Comparison of ENCODE assay signal across 13 cellular contexts in the genomic region with DNA sequence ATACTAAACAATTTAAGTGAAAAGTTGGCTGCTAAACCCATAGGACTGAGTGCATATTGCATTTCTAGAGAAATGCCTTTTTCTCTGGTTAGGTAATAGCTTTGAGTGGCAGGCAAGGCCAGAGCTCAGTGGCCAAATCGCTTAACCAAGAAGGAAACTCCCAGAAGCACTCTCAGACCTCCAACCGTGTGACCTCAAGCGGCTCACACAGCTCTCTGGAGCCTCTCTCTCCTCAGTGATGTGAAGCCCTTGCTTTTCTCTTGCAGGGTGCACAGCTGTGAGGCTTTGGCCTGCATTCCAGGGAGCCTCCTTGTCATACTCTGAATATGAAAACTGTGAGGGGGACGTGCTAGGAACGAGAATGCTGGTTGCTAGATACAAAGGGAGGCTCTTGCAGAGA.
DNase-seq lines count a peak whose midpoint lies in the region; ATAC-seq and TF ChIP-seq lines count a peak whose summit lies in the region.
"Had no signal": no experiment of that assay in that cellular context is flagged by ENCODE, and none has a peak within 500 bp of the region (broad histone marks: within the 10 kb centered on the region; RNA-seq: fewer than 3 reads in every experiment).

No MANE protein-coding gene starts in this region.

- no peak overlapping the region for H3K4me3 Mint-ChIP-seq in WTC11
- H3K4me3 Mint-ChIP-seq: activated CD4-positive, alpha-beta memory T cell treated with anti-CD3 and anti-CD28 coated beads, Interleukin-2, amount 10 ng/mL, durations not matched to agents 7 days and 5 days; activated naive CD8-positive, alpha-beta T cell treated with anti-CD3 and anti-CD28 coated beads, Interleukin-2, amount 10 ng/mL, durations not matched to agents 7 days and 5 days; B cell; H9 had no signal

- CTCF ChIA-PET in WTC11 (lab: Charles Lee) = interaction anchor here (1.1 kb wide), 1 partner anchor 107 kb away, joined by 6 read pairs; the partner anchor contains the start of gene INSYN2B

- POLR2A ChIA-PET in WTC11 (lab: Charles Lee) = no interaction called here

- ATAC-seq in GM18868 (IDR thresholded peaks at IDR 0.05; ENCODE audit: unreplicated experiment) = peak; percentile 64
- peak; percentile 46; the same call in 1 of the 2 replicates for ATAC-seq in WTC11
- no peak for ATAC-seq in HG03354 (IDR thresholded peaks at IDR 0.05; ENCODE audit: poor library complexity, severe bottlenecking, unreplicated experiment)

- H3K36me3 ChIP-seq in left ventricle myocardium inferior = no peaks in the 10 kb centered on the region

- H3K36me3 Mint-ChIP-seq in WTC11 = no peaks in the 10 kb centered on the region

- TF ChIP-seq CTCF in WTC11 (IDR thresholded peaks at IDR 0.05) (no peak), left ventricle myocardium inferior (IDR thresholded peaks at IDR 0.05; ENCODE audit: borderline replicate concordance) (no peak)

- peak overlapping the region; percentile 65 for H3K27ac ChIP-seq in left ventricle myocardium inferior (replicated peaks)
- H3K27ac ChIP-seq: KMS-11 had no signal

- H3K27me3 ChIP-seq in left ventricle myocardium inferior (ENCODE audit: low read depth) = peaks cover 4% of the 10 kb centered on the region

- no peak for DNase-seq in WTC11 (ENCODE audit: low spot score)
- DNase-seq in left ventricle myocardium inferior = peak; percentile 54
- peak; percentile 49 for DNase-seq in pons (ENCODE audit: low spot score)
- DNase-seq in stimulated activated CD8-positive, alpha-beta memory T cell treated with anti-CD3 and anti-CD28 coated beads, Interleukin-4, amount 100 ng/mL, for 48 hours = no peak
- no peak for DNase-seq in NCI-H524 treated with DMSO at 0.1 percent for 48 hours (lab: John Stamatoyannopoulos, UW)
- no peak for DNase-seq in activated CD4-positive, alpha-beta T cell treated with anti-CD3 and anti-CD28 coated beads for 48 hours
- DNase-seq: activated CD4-positive, alpha-beta memory T cell treated with anti-CD3 and anti-CD28 coated beads, Interleukin-2, amount 10 ng/mL, durations not matched to agents 7 days and 5 days; activated naive CD8-positive, alpha-beta T cell treated with anti-CD3 and anti-CD28 coated beads, Interleukin-2, amount 10 ng/mL, durations not matched to agents 7 days and 5 days; H9 had no signal

- H3K27ac Mint-ChIP-seq in WTC11 = no peak overlapping the region
- H3K27ac Mint-ChIP-seq: activated CD4-positive, alpha-beta memory T cell treated with anti-CD3 and anti-CD28 coated beads, Interleukin-2, amount 10 ng/mL, durations not matched to agents 7 days and 5 days; activated naive CD8-positive, alpha-beta T cell treated with anti-CD3 and anti-CD28 coated beads, Interleukin-2, amount 10 ng/mL, durations not matched to agents 7 days and 5 days; B cell; H9 had no signal

- intact Hi-C loops in left ventricle myocardium inferior (cut with micrococcal nuclease) = no loop called here

- no peak overlapping the region for H3K4me3 ChIP-seq in left ventricle myocardium inferior

- peaks cover 9% of the 10 kb centered on the region for H3K4me1 ChIP-seq in left ventricle myocardium inferior

- H3K4me1 Mint-ChIP-seq in WTC11 = peaks cover 4% of the 10 kb centered on the region
- H3K4me1 Mint-ChIP-seq: activated CD4-positive, alpha-beta memory T cell treated with anti-CD3 and anti-CD28 coated beads, Interleukin-2, amount 10 ng/mL, durations not matched to agents 7 days and 5 days; activated naive CD8-positive, alpha-beta T cell treated with anti-CD3 and anti-CD28 coated beads, Interleukin-2, amount 10 ng/mL, durations not matched to agents 7 days and 5 days had no signal

- H3K9me3 Mint-ChIP-seq in WTC11 = no peaks in the 10 kb centered on the region
- H3K9me3 Mint-ChIP-seq: activated CD4-positive, alpha-beta memory T cell treated with anti-CD3 and anti-CD28 coated beads, Interleukin-2, amount 10 ng/mL, durations not matched to agents 7 days and 5 days; activated naive CD8-positive, alpha-beta T cell treated with anti-CD3 and anti-CD28 coated beads, Interleukin-2, amount 10 ng/mL, durations not matched to agents 7 days and 5 days; H9 had no signal

- no peaks in the 10 kb centered on the region for H3K9me3 ChIP-seq in left ventricle myocardium inferior (replicated peaks)

- no peaks in the 10 kb centered on the region for H3K27me3 Mint-ChIP-seq in WTC11 (ENCODE audit: low read depth)
- H3K27me3 Mint-ChIP-seq: activated CD4-positive, alpha-beta memory T cell treated with anti-CD3 and anti-CD28 coated beads, Interleukin-2, amount 10 ng/mL, durations not matched to agents 7 days and 5 days; activated naive CD8-positive, alpha-beta T cell treated with anti-CD3 and anti-CD28 coated beads, Interleukin-2, amount 10 ng/mL, durations not matched to agents 7 days and 5 days; B cell had no signal

TF ChIP-seq in WTC11, 78 proteins besides CTCF, POLR2A, EP300 and RAD21:
- peak; percentile 53; the same call in 1 of the 2 replicates for TF ChIP-seq ZNF423 (CRISPR knock-in tag; IDR thresholded peaks at IDR 0.05)
- no peak for TF ChIP-seq ATF6 (CRISPR knock-in tag; IDR thresholded peaks at IDR 0.05)

Comparison
In these comparisons a context has a peak if more than half of its experiments do, and no peak if none do; other contexts are left out.
1. DNase-seq: peak in left ventricle myocardium inferior (single experiment) and pons (single experiment); none in WTC11 (single experiment), stimulated activated CD8-positive, alpha-beta memory T cell treated with anti-CD3 and anti-CD28 coated beads, Interleukin-4, amount 100 ng/mL, for 48 hours (single experiment), NCI-H524 treated with DMSO at 0.1 percent for 48 hours (single experiment) and activated CD4-positive, alpha-beta T cell treated with anti-CD3 and anti-CD28 coated beads for 48 hours (single experiment).